ENCODE assay signal across 8 cellular contexts in genomic region chr4:109548655-109549054, GRCh38. TPM values are rescaled to one million over a fixed set of nuclear protein-coding genes. Genes with fewer than 3 reads are reported as not detected.
A peak's percentile ranks its signal among the peaks of the same experiment; 100 is the strongest.
DNase-seq lines count a peak whose midpoint lies in the region; ATAC-seq and TF ChIP-seq lines count a peak whose summit lies in the region.

No MANE protein-coding gene starts in this region.

- peak overlapping the region; percentile 58 for H3K27ac ChIP-seq in smooth muscle cell (ENCODE audit: low read depth)

- ATAC-seq in activated CD4-positive, CD25-positive, alpha-beta regulatory T cell treated with anti-CD3 and anti-CD28 coated beads, Interleukin-2, amount 50 U/mL, for 24 hours: peak; percentile 68 to 72
- ATAC-seq in T-cell (replicated peaks in 1 of 4) (peak in 3 of 4 experiments; percentile 37 to 61 (median 56)), GM19395 (IDR thresholded peaks at IDR 0.05; ENCODE audit: unreplicated experiment) (no peak)

- H3K9me3 ChIP-seq in smooth muscle cell (replicated peaks; ENCODE audit: low read depth): no peaks in the 10 kb centered on the region

- H3K9ac ChIP-seq in smooth muscle cell (ENCODE audit: low read depth): no peak overlapping the region

- H3K9me3 Mint-ChIP-seq in T-cell: peaks cover 0 to 4% (median 3%) of the 10 kb centered on the region in 3 donors

- H3K36me3 ChIP-seq in smooth muscle cell (ENCODE audit: low read depth): no peaks in the 10 kb centered on the region

- peaks cover 18% of the 10 kb centered on the region for H3K36me3 Mint-ChIP-seq in T-cell

- DNase-seq in activated CD4-positive, CD25-positive, alpha-beta regulatory T cell (lab: John Stamatoyannopoulos, UW): no peak
- DNase-seq in T-cell (peak in 2 of 34 experiments; percentile 19 to 32), fibroblast of peridontal ligament (ENCODE audit: extremely low read depth) (peak; percentile 44), smooth muscle cell (lab: John Stamatoyannopoulos, UW; ENCODE audit: unreplicated experiment) (no peak), NCI-H187 (lab: John Stamatoyannopoulos, UW) (no peak), mesenteric fat pad (ENCODE audit: low spot score) (no peak)

- H3K4me3 ChIP-seq in smooth muscle cell: no peak overlapping the region

- H4K20me1 ChIP-seq in smooth muscle cell (ENCODE audit: low read depth): no peaks in the 10 kb centered on the region

- H3K27me3 Mint-ChIP-seq in T-cell: no peaks in the 10 kb centered on the region

- POLR2A ChIA-PET in T-cell (lab: Charles Lee): no interaction called here

- H3F3A ChIP-seq in smooth muscle cell (ENCODE audit: low read depth): peaks cover 6% of the 10 kb centered on the region

- H3K4me3 Mint-ChIP-seq in T-cell: peak overlapping the region in 1 of 3 donors; percentile 26

- no peaks in the 10 kb centered on the region for H3K79me2 ChIP-seq in smooth muscle cell (ENCODE audit: low read depth)

- H2AFZ ChIP-seq in smooth muscle cell (ENCODE audit: low read depth): no peak overlapping the region

- peak overlapping the region; percentile 56 to 77 for H3K27ac Mint-ChIP-seq in T-cell

- peaks cover 24 to 32% (median 27%) of the 10 kb centered on the region in 3 donors for H3K4me1 Mint-ChIP-seq in T-cell

- H3K27me3 ChIP-seq in smooth muscle cell (ENCODE audit: low read depth): no peaks in the 10 kb centered on the region

- CTCF ChIA-PET in T-cell (lab: Charles Lee): no interaction called here

- no peak for TF ChIP-seq CTCF in smooth muscle cell (IDR thresholded peaks at IDR 0.05; ENCODE audit: borderline replicate concordance, insufficient read depth, poor library complexity, severe bottlenecking)

- peak overlapping the region; percentile 25 for H3K4me2 ChIP-seq in smooth muscle cell

- WGBS in smooth muscle cell (ENCODE audit: low lambda C conversion rate): 24% methylated on average over 2 of the region's 2 CpGs

- H3K4me1 ChIP-seq in smooth muscle cell (ENCODE audit: low read depth): no peaks in the 10 kb centered on the region

RNA-seq across cellular contexts. Expression of gene MCUB, which starts 11.4 kb away (rescaled TPM):
- total RNA-seq in T-cell (100 to 1,000 TPM in 4 of 5 donors, 10 to 100 TPM in 1; 88.9 to 139 (median 122) TPM), smooth muscle cell (6.4 and 6.7 TPM in 2 replicates), mesenteric fat pad (23.6 TPM)
- 2.6 and 9.8 TPM in 2 replicates for polyA plus RNA-seq in smooth muscle cell
